In genomic region chr22:22064580-22064979, GRCh38 we compare ENCODE assay signal across 25 cellular contexts.
DNase-seq lines count a peak whose midpoint lies in the region; ATAC-seq, FAIRE-seq and TF ChIP-seq lines count a peak whose summit lies in the region.
"Had no signal": no experiment of that assay in that cellular context is flagged by ENCODE, and none has a peak within 500 bp of the region (broad histone marks: within the 10 kb centered on the region; RNA-seq: fewer than 3 reads in every experiment).

No MANE protein-coding gene starts in this region.

- no peaks in the 10 kb centered on the region for H3K36me3 ChIP-seq in K562 (ENCODE audit: control insufficient read depth, insufficient read depth, low read length)
- H3K36me3 ChIP-seq: BLaER1 treated with 17β-estradiol and CSF1 and Interleukin-3, amounts not matched to agents 10 nM and 100 nM had no signal

- no peak overlapping the region for H3K4me3 Mint-ChIP-seq in CD14-positive monocyte
- no peak overlapping the region for H3K4me3 Mint-ChIP-seq in stimulated activated naive B cell treated with anti-CD40 and anti-IgM and Interleukin-4, amounts not matched to agents 10 μg/mL and 1 μg/mL and 100 μg/mL, for 72 hours
- H3K4me3 Mint-ChIP-seq: B cell; CD4-positive, alpha-beta memory T cell; CD4-positive, CD25-positive, alpha-beta regulatory T cell; CD8-positive, alpha-beta memory T cell had no signal

- H3K4me1 Mint-ChIP-seq in CD14-positive monocyte, result peaks cover 36% of the 10 kb centered on the region
- peaks cover 16 to 31% of the 10 kb centered on the region in 2 donors for H3K4me1 Mint-ChIP-seq in stimulated activated naive B cell treated with anti-CD40 and anti-IgM and Interleukin-4, amounts not matched to agents 10 μg/mL and 1 μg/mL and 100 μg/mL, for 72 hours
- H3K4me1 Mint-ChIP-seq: CD4-positive, alpha-beta memory T cell; CD4-positive, CD25-positive, alpha-beta regulatory T cell; CD8-positive, alpha-beta memory T cell had no signal

- TF ChIP-seq EP300 in K562 (IDR thresholded peaks at IDR 0.05; ENCODE audit: low read length), result no peak

- H2AFZ ChIP-seq in K562 (ENCODE audit: low read depth, low read length), result no peak overlapping the region

- FAIRE-seq in K562 (lab: Jason Lieb, UNC), result no peak
- FAIRE-seq: A549, GM12878, GM12892, GM18507 had no signal

- BruUV-seq in K562 (replicated peaks; lab: Mats Ljungman, UMichigan), result no TSS peak

- in situ Hi-C loops in K562 (cut with MboI), result no loop called here

- peaks cover 0 to 2% (median 0%) of the 10 kb centered on the region in 3 donors for H3K27me3 Mint-ChIP-seq in CD14-positive monocyte (ENCODE audit: low read depth in 3 of 3)
- H3K27me3 Mint-ChIP-seq in stimulated activated naive B cell treated with anti-CD40 and anti-IgM and Interleukin-4, amounts not matched to agents 10 μg/mL and 1 μg/mL and 100 μg/mL, for 72 hours, result no peaks in the 10 kb centered on the region

- TF ChIP-seq CTCF in CD14-positive monocyte (IDR thresholded peaks at IDR 0.05) (no peak), K562 (IDR thresholded peaks at IDR 0.05 in 2 of 3, conservative IDR thresholded peaks at IDR 0.05 in 1 of 3; ENCODE audit: insufficient read depth in 2 of 3, low read depth in 1 of 3, low read length in 3 of 3) (no peak)

- no peak for TF ChIP-seq RAD21 in K562 (CRISPR knock-in tag; conservative IDR thresholded peaks at IDR 0.05 in 1 of 2, IDR thresholded peaks at IDR 0.05 in 1 of 2)

- intact Hi-C loops in CD14-positive monocyte (cut with micrococcal nuclease) (loop anchor here (5.0 kb wide), 3 partner anchors 33 to 93 kb away; no protein-coding TSS in a partner anchor), K562 (cut with micrococcal nuclease) (loop anchor here (5.0 kb wide), 3 partner anchors 38 to 278 kb away; no protein-coding TSS in a partner anchor)

- H3K9ac ChIP-seq in K562 (ENCODE audit: insufficient read depth in 1 of 2, low read depth in 2 of 2, low read length in 2 of 2), result no peak overlapping the region
- H3K9ac ChIP-seq: BLaER1 treated with 17β-estradiol and CSF1 and Interleukin-3, amounts not matched to agents 10 nM and 100 nM had no signal

- H3K27ac ChIP-seq in K562 (ENCODE audit: extremely low read depth, low read depth, low read length), result no peak overlapping the region
- H3K27ac ChIP-seq: 22Rv1; A549; BLaER1 treated with 17β-estradiol and CSF1 and Interleukin-3, amounts not matched to agents 10 nM and 100 nM; C4-2B had no signal

- H3K9me3 Mint-ChIP-seq in CD14-positive monocyte, result peaks cover 0 to 2% (median 0%) of the 10 kb centered on the region in 7 donors
- no peaks in the 10 kb centered on the region for H3K9me3 Mint-ChIP-seq in stimulated activated naive B cell treated with anti-CD40 and anti-IgM and Interleukin-4, amounts not matched to agents 10 μg/mL and 1 μg/mL and 100 μg/mL, for 72 hours
- H3K9me3 Mint-ChIP-seq: CD4-positive, alpha-beta memory T cell; CD4-positive, CD25-positive, alpha-beta regulatory T cell; CD8-positive, alpha-beta memory T cell had no signal

- H3K4me1 ChIP-seq in K562 (replicated peaks in 1 of 2; ENCODE audit: control insufficient read depth in 2 of 2, insufficient read depth in 2 of 2, low read length in 2 of 2), result peaks cover 3 to 5% of the 10 kb centered on the region in 2 experiments; a peak in 3 of 5 replicates

- 0 out of 2 replicates have a peak, but pooled peaks cover 3% of the 10 kb centered on the region for H4K20me1 ChIP-seq in K562 (replicated peaks; ENCODE audit: control insufficient read depth, insufficient read depth, low read length)
- H4K20me1 ChIP-seq: BLaER1 treated with 17β-estradiol and CSF1 and Interleukin-3, amounts not matched to agents 10 nM and 100 nM had no signal

- H3K36me3 Mint-ChIP-seq in CD14-positive monocyte, result no peaks in the 10 kb centered on the region
- H3K36me3 Mint-ChIP-seq in stimulated activated naive B cell treated with anti-CD40 and anti-IgM and Interleukin-4, amounts not matched to agents 10 μg/mL and 1 μg/mL and 100 μg/mL, for 72 hours, result no peaks in the 10 kb centered on the region
- H3K36me3 Mint-ChIP-seq: CD4-positive, alpha-beta memory T cell; CD4-positive, CD25-positive, alpha-beta regulatory T cell; CD8-positive, alpha-beta memory T cell had no signal

- H3K9me3 ChIP-seq in K562 (replicated peaks; ENCODE audit: control insufficient read depth, insufficient read depth, low read depth, low read length), result no peaks in the 10 kb centered on the region
- H3K9me3 ChIP-seq: A549; BLaER1 treated with 17β-estradiol and CSF1 and Interleukin-3, amounts not matched to agents 10 nM and 100 nM had no signal

- CTCF ChIA-PET in K562 (lab: Yijun Ruan, JAX; ENCODE audit: low intra/inter-chr PET ratio), result no interaction called here

- ATAC-seq in K562, result no peak
- no peak for ATAC-seq in stimulated activated naive B cell treated with anti-CD40 and anti-IgM and Interleukin-4, amounts not matched to agents 10 μg/mL and 1 μg/mL and 100 μg/mL, for 72 hours (replicated peaks)
- ATAC-seq: A549, GM12878 had no signal

- H3K9me1 ChIP-seq in K562 (ENCODE audit: control insufficient read depth, insufficient read depth, low read length), result no peaks in the 10 kb centered on the region

- peak overlapping the region in 4 of 7 donors; percentile 29 to 96 (median 88) for H3K27ac Mint-ChIP-seq in CD14-positive monocyte
- H3K27ac Mint-ChIP-seq in stimulated activated naive B cell treated with anti-CD40 and anti-IgM and Interleukin-4, amounts not matched to agents 10 μg/mL and 1 μg/mL and 100 μg/mL, for 72 hours, result peak overlapping the region; percentile 49
- H3K27ac Mint-ChIP-seq: B cell; CD4-positive, alpha-beta memory T cell; CD4-positive, CD25-positive, alpha-beta regulatory T cell; CD8-positive, alpha-beta memory T cell had no signal

- POLR2A ChIA-PET in K562 (lab: Yijun Ruan, JAX), result interaction anchor here (0.9 to 1.0 kb wide), 3 partner anchors 22 to 72 kb away, joined by 3 read pairs; no protein-coding TSS in a partner anchor

- no peak overlapping the region for H3K4me2 ChIP-seq in K562 (ENCODE audit: insufficient read depth, low read length)
- H3K4me2 ChIP-seq: A549; BLaER1 treated with 17β-estradiol and CSF1 and Interleukin-3, amounts not matched to agents 10 nM and 100 nM had no signal

- H3K27me3 ChIP-seq in K562 (ENCODE audit: control insufficient read depth in 2 of 2, insufficient read depth in 2 of 2, low read length in 2 of 2), result peaks cover 13 to 23% of the 10 kb centered on the region in 2 experiments

- no peak for TF ChIP-seq POLR2A in K562 (conservative IDR thresholded peaks at IDR 0.05)

- no peaks in the 10 kb centered on the region for H3K79me2 ChIP-seq in K562 (ENCODE audit: control insufficient read depth, insufficient read depth, low read length)

- no peak for DNase-seq in CD14-positive monocyte (ENCODE audit: low spot score)
- no peak for DNase-seq in K562 (ENCODE audit: extremely low read depth in 1 of 4, low spot score in 3 of 4)
- DNase-seq in stimulated activated naive B cell treated with anti-CD40 and anti-IgM and Interleukin-4, amounts not matched to agents 10 μg/mL and 1 μg/mL and 100 μg/mL, for 72 hours, result no peak
- no peak for DNase-seq in NCI-H1092 (lab: John Stamatoyannopoulos, UW)
- no peak for DNase-seq in hepatic stellate cell (ENCODE audit: low spot score)
- DNase-seq: AML-193; CD4-positive, alpha-beta memory T cell; CD4-positive, CD25-positive, alpha-beta regulatory T cell; CD8-positive, alpha-beta memory T cell; COR-L47; DMS 273 treated with DMSO at 0.1 percent for 48 hours; DMS153; DMS53; DMS79; DND-41; EL; GDM1 had no signal

- no peak overlapping the region for H3K4me3 ChIP-seq in K562
- H3K4me3 ChIP-seq: A549; BLaER1 treated with 17β-estradiol and CSF1 and Interleukin-3, amounts not matched to agents 10 nM and 100 nM; GM12878 had no signal

TF ChIP-seq in K562, 482 proteins besides CTCF, POLR2A, EP300 and RAD21 (continues in another document):
- peak; percentile 59; the same call in 1 of the 2 replicates for TF ChIP-seq ID3 (CRISPR knock-in tag; IDR thresholded peaks at IDR 0.05)
- TF ChIP-seq ID3 (tag; IDR thresholded peaks at IDR 0.05), result no peak
